Comparison of ENCODE assay signal across 1 cellular context in genomic region chr15:60774829-60775228, GRCh38.
TF ChIP-seq lines count a peak whose summit lies in the region.

No MANE protein-coding gene starts in this region.

TF ChIP-seq in GM23338, 12 proteins besides CTCF, POLR2A, EP300 and RAD21 (continued from another document):
- TF ChIP-seq, protein P1, sequence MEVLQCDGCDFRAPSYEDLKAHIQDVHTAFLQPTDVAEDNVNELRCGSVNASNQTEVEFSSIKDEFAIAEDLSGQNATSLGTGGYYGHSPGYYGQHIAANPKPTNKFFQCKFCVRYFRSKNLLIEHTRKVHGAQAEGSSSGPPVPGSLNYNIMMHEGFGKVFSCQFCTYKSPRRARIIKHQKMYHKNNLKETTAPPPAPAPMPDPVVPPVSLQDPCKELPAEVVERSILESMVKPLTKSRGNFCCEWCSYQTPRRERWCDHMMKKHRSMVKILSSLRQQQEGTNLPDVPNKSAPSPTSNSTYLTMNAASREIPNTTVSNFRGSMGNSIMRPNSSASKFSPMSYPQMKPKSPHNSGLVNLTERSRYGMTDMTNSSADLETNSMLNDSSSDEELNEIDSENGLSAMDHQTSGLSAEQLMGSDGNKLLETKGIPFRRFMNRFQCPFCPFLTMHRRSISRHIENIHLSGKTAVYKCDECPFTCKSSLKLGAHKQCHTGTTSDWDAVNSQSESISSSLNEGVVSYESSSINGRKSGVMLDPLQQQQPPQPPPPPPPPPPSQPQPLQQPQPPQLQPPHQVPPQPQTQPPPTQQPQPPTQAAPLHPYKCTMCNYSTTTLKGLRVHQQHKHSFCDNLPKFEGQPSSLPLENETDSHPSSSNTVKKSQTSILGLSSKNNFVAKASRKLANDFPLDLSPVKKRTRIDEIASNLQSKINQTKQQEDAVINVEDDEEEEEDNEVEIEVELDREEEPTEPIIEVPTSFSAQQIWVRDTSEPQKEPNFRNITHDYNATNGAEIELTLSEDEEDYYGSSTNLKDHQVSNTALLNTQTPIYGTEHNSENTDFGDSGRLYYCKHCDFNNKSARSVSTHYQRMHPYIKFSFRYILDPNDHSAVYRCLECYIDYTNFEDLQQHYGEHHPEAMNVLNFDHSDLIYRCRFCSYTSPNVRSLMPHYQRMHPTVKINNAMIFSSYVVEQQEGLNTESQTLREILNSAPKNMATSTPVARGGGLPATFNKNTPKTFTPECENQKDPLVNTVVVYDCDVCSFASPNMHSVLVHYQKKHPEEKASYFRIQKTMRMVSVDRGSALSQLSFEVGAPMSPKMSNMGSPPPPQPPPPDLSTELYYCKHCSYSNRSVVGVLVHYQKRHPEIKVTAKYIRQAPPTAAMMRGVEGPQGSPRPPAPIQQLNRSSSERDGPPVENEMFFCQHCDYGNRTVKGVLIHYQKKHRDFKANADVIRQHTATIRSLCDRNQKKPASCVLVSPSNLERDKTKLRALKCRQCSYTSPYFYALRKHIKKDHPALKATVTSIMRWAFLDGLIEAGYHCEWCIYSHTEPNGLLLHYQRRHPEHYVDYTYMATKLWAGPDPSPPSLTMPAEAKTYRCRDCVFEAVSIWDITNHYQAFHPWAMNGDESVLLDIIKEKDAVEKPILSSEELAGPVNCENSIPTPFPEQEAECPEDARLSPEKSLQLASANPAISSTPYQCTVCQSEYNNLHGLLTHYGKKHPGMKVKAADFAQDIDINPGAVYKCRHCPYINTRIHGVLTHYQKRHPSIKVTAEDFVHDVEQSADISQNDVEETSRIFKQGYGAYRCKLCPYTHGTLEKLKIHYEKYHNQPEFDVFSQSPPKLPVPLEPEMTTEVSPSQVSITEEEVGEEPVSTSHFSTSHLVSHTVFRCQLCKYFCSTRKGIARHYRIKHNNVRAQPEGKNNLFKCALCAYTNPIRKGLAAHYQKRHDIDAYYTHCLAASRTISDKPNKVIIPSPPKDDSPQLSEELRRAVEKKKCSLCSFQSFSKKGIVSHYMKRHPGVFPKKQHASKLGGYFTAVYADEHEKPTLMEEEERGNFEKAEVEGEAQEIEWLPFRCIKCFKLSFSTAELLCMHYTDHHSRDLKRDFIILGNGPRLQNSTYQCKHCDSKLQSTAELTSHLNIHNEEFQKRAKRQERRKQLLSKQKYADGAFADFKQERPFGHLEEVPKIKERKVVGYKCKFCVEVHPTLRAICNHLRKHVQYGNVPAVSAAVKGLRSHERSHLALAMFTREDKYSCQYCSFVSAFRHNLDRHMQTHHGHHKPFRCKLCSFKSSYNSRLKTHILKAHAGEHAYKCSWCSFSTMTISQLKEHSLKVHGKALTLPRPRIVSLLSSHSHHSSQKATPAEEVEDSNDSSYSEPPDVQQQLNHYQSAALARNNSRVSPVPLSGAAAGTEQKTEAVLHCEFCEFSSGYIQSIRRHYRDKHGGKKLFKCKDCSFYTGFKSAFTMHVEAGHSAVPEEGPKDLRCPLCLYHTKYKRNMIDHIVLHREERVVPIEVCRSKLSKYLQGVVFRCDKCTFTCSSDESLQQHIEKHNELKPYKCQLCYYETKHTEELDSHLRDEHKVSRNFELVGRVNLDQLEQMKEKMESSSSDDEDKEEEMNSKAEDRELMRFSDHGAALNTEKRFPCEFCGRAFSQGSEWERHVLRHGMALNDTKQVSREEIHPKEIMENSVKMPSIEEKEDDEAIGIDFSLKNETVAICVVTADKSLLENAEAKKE (CRISPR knock-in tag; IDR thresholded peaks at IDR 0.05), result no peak
- TF ChIP-seq NANOG (IDR thresholded peaks at IDR 0.05; ENCODE audit: borderline replicate concordance), result no peak
- no peak for TF ChIP-seq POLR2AphosphoS5 (IDR thresholded peaks at IDR 0.05; ENCODE audit: low read depth)
- no peak for TF ChIP-seq ZNF331 (CRISPR knock-in tag; IDR thresholded peaks at IDR 0.05; ENCODE audit: low read depth)
- no peak for TF ChIP-seq EZH2 (IDR thresholded peaks at IDR 0.05; ENCODE audit: low read depth, unreplicated experiment)
- TF ChIP-seq JUNB (IDR thresholded peaks at IDR 0.05; ENCODE audit: unreplicated experiment), result no peak
- no peak for TF ChIP-seq EZH2phosphoT487 (IDR thresholded peaks at IDR 0.05; ENCODE audit: unreplicated experiment)
- no peak for TF ChIP-seq STAT1 (IDR thresholded peaks at IDR 0.05; ENCODE audit: unreplicated experiment)
- TF ChIP-seq, protein P2, sequence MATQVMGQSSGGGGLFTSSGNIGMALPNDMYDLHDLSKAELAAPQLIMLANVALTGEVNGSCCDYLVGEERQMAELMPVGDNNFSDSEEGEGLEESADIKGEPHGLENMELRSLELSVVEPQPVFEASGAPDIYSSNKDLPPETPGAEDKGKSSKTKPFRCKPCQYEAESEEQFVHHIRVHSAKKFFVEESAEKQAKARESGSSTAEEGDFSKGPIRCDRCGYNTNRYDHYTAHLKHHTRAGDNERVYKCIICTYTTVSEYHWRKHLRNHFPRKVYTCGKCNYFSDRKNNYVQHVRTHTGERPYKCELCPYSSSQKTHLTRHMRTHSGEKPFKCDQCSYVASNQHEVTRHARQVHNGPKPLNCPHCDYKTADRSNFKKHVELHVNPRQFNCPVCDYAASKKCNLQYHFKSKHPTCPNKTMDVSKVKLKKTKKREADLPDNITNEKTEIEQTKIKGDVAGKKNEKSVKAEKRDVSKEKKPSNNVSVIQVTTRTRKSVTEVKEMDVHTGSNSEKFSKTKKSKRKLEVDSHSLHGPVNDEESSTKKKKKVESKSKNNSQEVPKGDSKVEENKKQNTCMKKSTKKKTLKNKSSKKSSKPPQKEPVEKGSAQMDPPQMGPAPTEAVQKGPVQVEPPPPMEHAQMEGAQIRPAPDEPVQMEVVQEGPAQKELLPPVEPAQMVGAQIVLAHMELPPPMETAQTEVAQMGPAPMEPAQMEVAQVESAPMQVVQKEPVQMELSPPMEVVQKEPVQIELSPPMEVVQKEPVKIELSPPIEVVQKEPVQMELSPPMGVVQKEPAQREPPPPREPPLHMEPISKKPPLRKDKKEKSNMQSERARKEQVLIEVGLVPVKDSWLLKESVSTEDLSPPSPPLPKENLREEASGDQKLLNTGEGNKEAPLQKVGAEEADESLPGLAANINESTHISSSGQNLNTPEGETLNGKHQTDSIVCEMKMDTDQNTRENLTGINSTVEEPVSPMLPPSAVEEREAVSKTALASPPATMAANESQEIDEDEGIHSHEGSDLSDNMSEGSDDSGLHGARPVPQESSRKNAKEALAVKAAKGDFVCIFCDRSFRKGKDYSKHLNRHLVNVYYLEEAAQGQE (IDR thresholded peaks at IDR 0.05; ENCODE audit: unreplicated experiment), result no peak
- TF ChIP-seq, protein P3, sequence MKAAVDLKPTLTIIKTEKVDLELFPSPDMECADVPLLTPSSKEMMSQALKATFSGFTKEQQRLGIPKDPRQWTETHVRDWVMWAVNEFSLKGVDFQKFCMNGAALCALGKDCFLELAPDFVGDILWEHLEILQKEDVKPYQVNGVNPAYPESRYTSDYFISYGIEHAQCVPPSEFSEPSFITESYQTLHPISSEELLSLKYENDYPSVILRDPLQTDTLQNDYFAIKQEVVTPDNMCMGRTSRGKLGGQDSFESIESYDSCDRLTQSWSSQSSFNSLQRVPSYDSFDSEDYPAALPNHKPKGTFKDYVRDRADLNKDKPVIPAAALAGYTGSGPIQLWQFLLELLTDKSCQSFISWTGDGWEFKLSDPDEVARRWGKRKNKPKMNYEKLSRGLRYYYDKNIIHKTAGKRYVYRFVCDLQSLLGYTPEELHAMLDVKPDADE (IDR thresholded peaks at IDR 0.05), result no peak
TF ChIP-seq in GM23338: peak in this region for 0.
